15 cellular contexts compared by ENCODE assay signal in the genomic region with DNA sequence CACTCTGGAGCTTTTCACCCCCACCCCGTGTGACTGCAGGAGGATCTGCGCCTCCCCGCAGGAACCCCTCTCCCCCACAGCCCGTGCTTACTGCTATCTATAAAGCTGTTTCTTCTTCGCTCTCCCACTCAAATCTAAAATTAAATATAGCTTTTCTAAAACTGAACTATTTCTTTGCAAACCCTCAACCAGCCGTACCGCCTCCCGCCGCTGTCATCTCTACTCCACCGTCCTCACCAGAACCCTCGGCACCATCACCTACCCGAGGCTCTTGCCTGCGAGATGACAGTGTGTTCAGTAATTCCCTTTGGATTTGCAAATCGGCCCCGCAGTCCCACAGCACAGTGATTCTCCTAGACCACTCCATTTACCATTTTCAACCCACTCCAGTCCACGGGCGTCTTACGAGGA. TPM values are rescaled to one million over a fixed set of nuclear protein-coding genes. Genes with fewer than 3 reads are reported as not detected.
DNase-seq lines count a peak whose midpoint lies in the region; ATAC-seq, FAIRE-seq and TF ChIP-seq lines count a peak whose summit lies in the region.
"Had no signal": no experiment of that assay in that cellular context is flagged by ENCODE, and none has a peak within 500 bp of the region (broad histone marks: within the 10 kb centered on the region; RNA-seq: fewer than 3 reads in every experiment).

No MANE protein-coding gene starts in this region.

- H3K4me1 ChIP-seq in H1 (replicated peaks in 1 of 4; ENCODE audit: control insufficient read depth in 3 of 4, insufficient read depth in 4 of 4, low read length in 3 of 4) = peaks cover 7 to 63% (median 53%) of the 10 kb centered on the region in 4 experiments
- H3K4me1 ChIP-seq: parathyroid adenoma had no signal

- peaks cover 27 to 63% of the 10 kb centered on the region in 2 experiments for H4K20me1 ChIP-seq in H1 (replicated peaks in 1 of 2; ENCODE audit: control insufficient read depth in 1 of 2, insufficient read depth in 2 of 2, low read length in 2 of 2)

- WGBS in H1 (ENCODE audit: extremely low coverage in 1 of 2, insufficient coverage in 1 of 2, insufficient read length in 1 of 2, insufficient replicate concordance in 2 of 2, low coverage in 1 of 2, low lambda C conversion rate in 2 of 2, missing lambda C conversion rate in 1 of 2), 2 experiments = 94 to 100% methylated on average over 1 to 18 of the region's 18 CpGs

- no peak overlapping the region for H2BK15ac ChIP-seq in H1 (ENCODE audit: low read length)

- peaks cover 3% of the 10 kb centered on the region for H3K36me3 Mint-ChIP-seq in osteocyte (ENCODE audit: unreplicated experiment)

- no peak overlapping the region for H4K91ac ChIP-seq in H1 (replicated peaks; ENCODE audit: insufficient read length, low read length)

- H3K79me1 ChIP-seq in H1 (ENCODE audit: low read depth, low read length) = peaks cover 35% of the 10 kb centered on the region

- DNase-seq in 8988T (peak; percentile 20), GM20000 (ENCODE audit: low spot score) (peak; percentile 18), H1 (ENCODE audit: low read depth in 1 of 2, low spot score in 2 of 2) (no peak), osteocyte (ENCODE audit: extremely low spot score, unreplicated experiment) (peak; percentile 72)
- DNase-seq: activated CD4-positive, alpha-beta T cell treated with anti-CD3 and anti-CD28 coated beads, Interleukin-2, amount 10 ng/mL, durations not matched to agents 24 days and 14 days; NCI-H1436 treated with DMSO at 0.1 percent for 48 hours; NCI-H2227 treated with DMSO at 0.1 percent for 48 hours; SHP77 treated with DMSO at 0.1 percent for 48 hours had no signal

- H2BK5ac ChIP-seq in H1 (ENCODE audit: low read depth, low read length) = peak overlapping the region; percentile 100; the same call in 1 of the 2 replicates

- no peak overlapping the region for H2BK120ac ChIP-seq in H1 (replicated peaks; ENCODE audit: low read depth, low read length)

- no peak for TF ChIP-seq CTCF in GM20000 (IDR thresholded peaks at IDR 0.05; ENCODE audit: extremely low read depth, missing control alignments)
- TF ChIP-seq CTCF in H1 (IDR thresholded peaks at IDR 0.05; ENCODE audit: control extremely low read depth in 1 of 3, insufficient read depth in 1 of 3, low read depth in 1 of 3, low read length in 3 of 3) = no peak
- TF ChIP-seq CTCF in osteocyte (IDR thresholded peaks at IDR 0.05) = no peak

- H3K56ac ChIP-seq in H1 (replicated peaks; ENCODE audit: insufficient read length, low read depth, low read length) = no peak overlapping the region

- TF ChIP-seq EP300 in H1 (IDR thresholded peaks at IDR 0.05; ENCODE audit: borderline replicate concordance in 1 of 2, low read depth in 2 of 2, low read length in 2 of 2) = no peak

- TF ChIP-seq POLR2A in H1 (IDR thresholded peaks at IDR 0.05; ENCODE audit: control extremely low read depth in 1 of 2, low read depth in 2 of 2, low read length in 2 of 2) (no peak), GM18505 (IDR thresholded peaks at IDR 0.05; ENCODE audit: borderline replicate concordance, extremely low read depth, insufficient read depth, insufficient read length) (no peak)

- H3K4me1 Mint-ChIP-seq in osteocyte (ENCODE audit: unreplicated experiment) = peaks cover 7% of the 10 kb centered on the region

- H2BK20ac ChIP-seq in H1 (ENCODE audit: low read length) = no peak overlapping the region

- CTCF ChIA-PET in H1 (lab: Charles Lee; ENCODE audit: partially characterized antibody) = interaction anchor here (1.0 to 4.2 kb wide), 3 partner anchors 11 to 91 kb away, joined by 3 to 15 read pairs (median 3); no protein-coding TSS in a partner anchor

- TF ChIP-seq RAD21 in H1 (IDR thresholded peaks at IDR 0.05 in 1 of 2, conservative IDR thresholded peaks at IDR 0.05 in 1 of 2; ENCODE audit: low read depth in 2 of 2, low read length in 2 of 2) = no peak

- H3K4me2 ChIP-seq in H1 (ENCODE audit: insufficient read depth in 1 of 2, low read depth in 2 of 2, low read length in 2 of 2) = no peak overlapping the region

- ATAC-seq in GM18505 (IDR thresholded peaks at IDR 0.05; ENCODE audit: unreplicated experiment) = no peak
- no peak for ATAC-seq in GM18867 (IDR thresholded peaks at IDR 0.05; ENCODE audit: unreplicated experiment)
- no peak for ATAC-seq in GM18502 (IDR thresholded peaks at IDR 0.05; ENCODE audit: poor library complexity, unreplicated experiment)

- no peaks in the 10 kb centered on the region for H3K27me3 Mint-ChIP-seq in osteocyte (ENCODE audit: unreplicated experiment)
- H3K27me3 Mint-ChIP-seq: activated CD4-positive, alpha-beta T cell treated with anti-CD3 and anti-CD28 coated beads, Interleukin-2, amount 10 ng/mL, durations not matched to agents 24 days and 14 days had no signal

- peaks cover 62 to 92% of the 10 kb centered on the region in 2 experiments for H3K79me2 ChIP-seq in H1 (ENCODE audit: control insufficient read depth in 1 of 2, insufficient read depth in 2 of 2, low read length in 2 of 2)

- no peak overlapping the region for H3K14ac ChIP-seq in H1 (ENCODE audit: insufficient read length)

- H4K8ac ChIP-seq in H1 (ENCODE audit: extremely low read depth, insufficient read depth, low read length) = no peak overlapping the region; the same call in 1 of the 2 replicates

- no peak overlapping the region for H2AK5ac ChIP-seq in H1 (ENCODE audit: low read depth, low read length)

- peaks cover 6 to 45% (median 14%) of the 10 kb centered on the region in 4 experiments for H3K36me3 ChIP-seq in H1 (ENCODE audit: control insufficient read depth in 2 of 4, insufficient read depth in 4 of 4, low read length in 3 of 4)

- no peaks in the 10 kb centered on the region for H3K9me3 ChIP-seq in H1 (ENCODE audit: insufficient read depth in 2 of 2, low read depth in 1 of 2, low read length in 1 of 2)
- H3K9me3 ChIP-seq: esophagus muscularis mucosa, stomach had no signal

- no peak overlapping the region for H3K9ac ChIP-seq in H1 (replicated peaks in 1 of 4; ENCODE audit: extremely low read depth in 1 of 4, low read depth in 3 of 4, low read length in 3 of 4)
- H3K9ac ChIP-seq: parathyroid adenoma had no signal

- H3K27ac Mint-ChIP-seq in osteocyte (ENCODE audit: unreplicated experiment) = no peak overlapping the region
- H3K27ac Mint-ChIP-seq: activated CD4-positive, alpha-beta T cell treated with anti-CD3 and anti-CD28 coated beads, Interleukin-2, amount 10 ng/mL, durations not matched to agents 24 days and 14 days; mesothelial cell of epicardium had no signal

- 0 out of 2 replicates have a peak overlapping the region, but pooled peaks have one; percentile 5 for H3K27ac ChIP-seq in H1 (ENCODE audit: low read depth, low read length)
- H3K27ac ChIP-seq: esophagus muscularis mucosa, parathyroid adenoma, stomach had no signal

- H4K5ac ChIP-seq in H1 (ENCODE audit: insufficient read length, low read depth, low read length) = no peak overlapping the region

- H3K23ac ChIP-seq in H1 (ENCODE audit: insufficient read length) = no peak overlapping the region

- H3K27me3 ChIP-seq in H1 (replicated peaks in 1 of 4; ENCODE audit: control insufficient read depth in 3 of 4, extremely low read depth in 1 of 4, insufficient read depth in 3 of 4, low read length in 3 of 4) = no peaks in the 10 kb centered on the region
- H3K27me3 ChIP-seq: esophagus muscularis mucosa, stomach had no signal

- no peak for FAIRE-seq in H1 (lab: Jason Lieb, UNC)

- H3K4ac ChIP-seq in H1 (replicated peaks; ENCODE audit: insufficient read length, low read depth, low read length) = no peak overlapping the region

- no peak overlapping the region for H2AFZ ChIP-seq in H1 (ENCODE audit: low read length)
- H2AFZ ChIP-seq: parathyroid adenoma had no signal

- no peak overlapping the region for H3K4me3 Mint-ChIP-seq in osteocyte (ENCODE audit: unreplicated experiment)
- H3K4me3 Mint-ChIP-seq: activated CD4-positive, alpha-beta T cell treated with anti-CD3 and anti-CD28 coated beads, Interleukin-2, amount 10 ng/mL, durations not matched to agents 24 days and 14 days; mesothelial cell of epicardium had no signal

- peaks cover 3% of the 10 kb centered on the region; the same call in 1 of the 2 replicates for H3K23me2 ChIP-seq in H1 (ENCODE audit: low read depth, low read length)

- H3K4me3 ChIP-seq in H1 (ENCODE audit: extremely low read depth in 1 of 4, insufficient read depth in 2 of 4, low read depth in 3 of 4, low read length in 4 of 4) = no peak overlapping the region
- H3K4me3 ChIP-seq: esophagus muscularis mucosa, stomach had no signal

- no peak overlapping the region for H3K18ac ChIP-seq in H1 (ENCODE audit: extremely low read depth, low read length)

- POLR2A ChIA-PET in H1 (lab: Charles Lee; ENCODE audit: partially characterized antibody) = interaction anchor here (0.7 to 1.5 kb wide), 2 partner anchors 14 to 15 kb away, joined by 3 read pairs; a partner anchor contains a TSS

- H3K9me3 Mint-ChIP-seq in osteocyte (ENCODE audit: unreplicated experiment) = no peaks in the 10 kb centered on the region
- H3K9me3 Mint-ChIP-seq: activated CD4-positive, alpha-beta T cell treated with anti-CD3 and anti-CD28 coated beads, Interleukin-2, amount 10 ng/mL, durations not matched to agents 24 days and 14 days; mesothelial cell of epicardium had no signal

- no peak overlapping the region for H2BK12ac ChIP-seq in H1 (ENCODE audit: low read depth, low read length)

TF ChIP-seq in H1, 55 proteins besides CTCF, POLR2A, EP300 and RAD21:
- TF ChIP-seq HDAC6 (IDR thresholded peaks at IDR 0.05; ENCODE audit: low read depth, low read length) (no peak), ASH2L (IDR thresholded peaks at IDR 0.05; ENCODE audit: low read length) (no peak)

RNA-seq across cellular contexts. Expression of a gene that starts 13.6 kb away (rescaled TPM):
- total RNA-seq in H1 (2021; fragmentation: NEBNext Ultra II Directional; extraction: Animal tissue kit (Norgen Biotek cat#: 25700)) = 260 and 266 TPM in 2 replicates
- 107 and 168 TPM in 2 replicates for polyA plus RNA-seq in H1 (2011; rRNA removed)
- 145 TPM for polyA plus RNA-seq in H1 (2011; cell fraction: cytosol; rRNA removed)
- 161 TPM for polyA plus RNA-seq in H1 (2011; cell fraction: nucleus; rRNA removed)
- polyA plus RNA-seq in H1 (2012, experiment 1 of 2) = 129 to 148 TPM (median 136 TPM) in 4 replicates
- polyA plus RNA-seq in H1 (2012, experiment 2 of 2) = 146 TPM
- polyA plus RNA-seq in H1 (2013, experiment 1 of 2) = 245 TPM
- 311 TPM for polyA plus RNA-seq in H1 (2013, experiment 2 of 2)
- polyA minus RNA-seq in H1 (2011; rRNA and poly(A)+ RNA removed) = 76.4 and 90.5 TPM in 2 replicates
- polyA minus RNA-seq in H1 (2011; cell fraction: cytosol; rRNA and poly(A)+ RNA removed) = 92.9 TPM
- 64.8 TPM for polyA minus RNA-seq in H1 (2011; cell fraction: nucleus; rRNA and poly(A)+ RNA removed)
- 37.9 and 39.9 TPM in 2 replicates for total RNA-seq in osteocyte

Comparison
In these comparisons a context has a peak if more than half of its experiments do, and no peak if none do; other contexts are left out.
1. DNase-seq: peak in 8988T (single experiment), GM20000 (single experiment) and osteocyte (single experiment); none in H1 (0 of 2).